Comparison of ENCODE assay signal across 38 cellular contexts in the genomic region with DNA sequence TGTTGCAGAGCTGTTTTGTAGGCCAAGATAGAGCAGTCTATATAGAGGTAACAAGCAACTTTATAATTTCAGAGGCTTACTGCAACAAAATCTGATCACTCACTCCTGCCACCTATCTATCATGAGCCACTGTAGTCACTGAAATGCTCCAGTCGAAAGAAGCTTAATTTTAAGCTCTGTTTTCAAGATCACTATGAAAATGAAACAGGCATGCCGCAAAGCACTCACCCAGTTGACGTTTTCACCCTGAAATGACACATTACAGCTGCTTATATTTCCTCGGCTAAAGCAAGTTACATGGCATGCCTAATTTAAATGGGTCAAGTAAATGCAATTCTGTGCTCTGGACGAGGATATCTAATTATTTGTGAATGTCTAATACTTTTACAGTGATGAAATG.
"Had no signal": no experiment of that assay in that cellular context is flagged by ENCODE, and none has a peak within 500 bp of the region (broad histone marks: within the 10 kb centered on the region; RNA-seq: fewer than 3 reads in every experiment).

No MANE protein-coding gene starts in this region.

- ATAC-seq: activated T-cell treated with anti-CD3 and anti-CD28 coated beads, Interleukin-2, amount 50 U/mL, for 72 hours; activated T-helper 17 cell treated with anti-CD3 and anti-CD28 coated beads, Interleukin-2, amount 50 U/mL, for 72 hours; Right ventricle myocardium inferior; SK-N-SH treated with all-trans-retinoic acid at 6 μM for 48 hours had no signal

- H3K4me1 ChIP-seq: ascending aorta, colonic mucosa had no signal

- H3K36me3 ChIP-seq: ascending aorta, cardiac muscle cell, colonic mucosa, MG63, WERI-Rb-1 had no signal

- H2AFZ ChIP-seq: PC-9 had no signal

- H3K27ac ChIP-seq: ascending aorta, cardiac muscle cell, colonic mucosa, PC-9, RWPE1, WERI-Rb-1 had no signal

- H3K4me3 ChIP-seq: ascending aorta, cardiac muscle cell, colonic mucosa, MG63, PC-9 had no signal

- H3K4me2 ChIP-seq: PC-9 had no signal

- DNase-seq: activated CD4-positive, alpha-beta memory T cell treated with anti-CD3 and anti-CD28 coated beads, Interleukin-2, amount 10 ng/mL, durations not matched to agents 7 days and 5 days; activated CD4-positive, alpha-beta T cell treated with anti-CD3 and anti-CD28 coated beads for 1 hour; activated CD4-positive, alpha-beta T cell treated with anti-CD3 and anti-CD28 coated beads for 48 hours; activated CD4-positive, CD25-positive, alpha-beta regulatory T cell; activated effector memory CD4-positive, alpha-beta T cell treated with anti-CD3 and anti-CD28 coated beads, Interleukin-2, amount 50 U/mL, for 16 hours; activated naive CD4-positive, alpha-beta T cell; activated naive CD4-positive, alpha-beta T cell treated with anti-CD3 and anti-CD28 coated beads, Interleukin-2, amount 50 U/mL, for 16 hours; activated naive CD8-positive, alpha-beta T cell treated with anti-CD3 and anti-CD28 coated beads for 36 hours; activated T-cell treated with anti-CD3 and anti-CD28 coated beads, Interleukin-2, amount 50 U/mL, for 1 hour; activated T-cell treated with anti-CD3 and anti-CD28 coated beads, Interleukin-2, amount 50 U/mL, for 72 hours; amniotic stem cell; colonic mucosa; MG63; MV-4-11; NCI-H1092; NCI-H1417; NCI-H146; NCI-H187; NCI-H2029 treated with DMSO at 0.1 percent for 48 hours; NCI-H2107; NCI-H2171; NCI-H510A treated with DMSO at 0.1 percent for 48 hours; NCI-H526 treated with DMSO at 0.1 percent for 48 hours; NCI-H82; PC-9; SIG-M5; SW 1271; T-helper 1 cell; T-helper 2 cell; T-helper 9 cell; WERI-Rb-1 had no signal

- FAIRE-seq: RCC 7860 had no signal

- H3K9me3 ChIP-seq: ascending aorta, colonic mucosa, MG63 had no signal

- H3K27me3 ChIP-seq: ascending aorta, cardiac muscle cell, colonic mucosa, MG63 had no signal
